In the genomic region with DNA sequence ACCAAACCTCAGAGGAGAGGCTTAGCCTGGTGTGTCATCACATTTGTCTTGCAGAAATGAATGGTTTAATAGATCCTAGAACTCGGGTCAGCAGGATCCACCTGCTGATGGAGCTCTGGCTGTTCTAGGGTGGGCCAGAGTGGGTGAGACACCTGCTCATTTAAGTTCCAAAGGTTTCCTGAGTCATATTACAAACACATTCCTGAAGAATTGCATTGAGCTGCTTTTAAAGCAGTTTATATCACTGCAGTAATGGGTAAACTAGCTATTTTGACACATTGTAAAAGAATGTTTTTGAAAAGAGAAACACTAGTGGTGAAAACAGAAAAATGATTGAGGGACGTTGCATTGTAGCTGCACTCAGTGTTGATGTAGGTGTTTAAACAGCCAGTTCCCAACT, we compare ENCODE assay signal across 15 cellular contexts.
A peak's percentile ranks its signal among the peaks of the same experiment; 100 is the strongest.
DNase-seq lines count a peak whose midpoint lies in the region; ATAC-seq and TF ChIP-seq lines count a peak whose summit lies in the region.
"Had no signal": no experiment of that assay in that cellular context is flagged by ENCODE, and none has a peak within 500 bp of the region (broad histone marks: within the 10 kb centered on the region; RNA-seq: fewer than 3 reads in every experiment).

No MANE protein-coding gene starts in this region.

- H3K4me3 ChIP-seq in AG04450 (ENCODE audit: low read depth, low read length) (no peak overlapping the region), adipocyte (ENCODE audit: low read length) (no peak overlapping the region), heart right ventricle (no peak overlapping the region)
- H3K4me3 ChIP-seq: pancreas had no signal

- no peak overlapping the region for H3K9ac ChIP-seq in adipocyte (ENCODE audit: low read length)

- ATAC-seq in HG03045 (IDR thresholded peaks at IDR 0.05; ENCODE audit: unreplicated experiment) (no peak), heart right ventricle (no peak)
- no peak for ATAC-seq in activated CD8-positive, alpha-beta T cell treated with anti-CD3 and anti-CD28 coated beads, Interleukin-2, amount 10 ng/mL, durations not matched to agents 7 days and 5 days
- ATAC-seq: pancreas had no signal

- CTCF ChIA-PET in AG04450 (lab: Charles Lee): interaction anchor here (1.7 to 3.5 kb wide), 3 partner anchors 348 to 813 kb away, joined by 4 to 9 read pairs (median 8); no protein-coding TSS in a partner anchor
- CTCF ChIA-PET in activated CD8-positive, alpha-beta T cell treated with anti-CD3 and anti-CD28 coated beads, Interleukin-2, amount 10 ng/mL, durations not matched to agents 7 days and 5 days (lab: Charles Lee): interaction anchor here (0.7 kb wide), 1 partner anchor 553 kb away, joined by 3 read pairs; no protein-coding TSS in a partner anchor

- no peaks in the 10 kb centered on the region for H3K36me3 ChIP-seq in adipocyte (ENCODE audit: control insufficient read depth, insufficient read depth, low read length, severe bottlenecking)
- no peaks in the 10 kb centered on the region for H3K36me3 ChIP-seq in heart right ventricle
- H3K36me3 ChIP-seq: pancreas had no signal

- 83 to 85% methylated on average over 2 of the region's 2 CpGs for WGBS in heart right ventricle, 2 donors

- H3K27ac ChIP-seq in AG04450 (ENCODE audit: low read depth, low read length): no peak overlapping the region
- no peak overlapping the region for H3K27ac ChIP-seq in heart right ventricle
- H3K27ac ChIP-seq: pancreas had no signal

- H3K36me3 Mint-ChIP-seq in activated CD8-positive, alpha-beta T cell treated with anti-CD3 and anti-CD28 coated beads, Interleukin-2, amount 10 ng/mL, durations not matched to agents 7 days and 5 days (ENCODE audit: low read depth): no peaks in the 10 kb centered on the region

- no peaks in the 10 kb centered on the region for H3K9me3 Mint-ChIP-seq in activated CD8-positive, alpha-beta T cell treated with anti-CD3 and anti-CD28 coated beads, Interleukin-2, amount 10 ng/mL, durations not matched to agents 7 days and 5 days (ENCODE audit: insufficient read depth)

- no peak overlapping the region for H3K4me3 Mint-ChIP-seq in activated CD8-positive, alpha-beta T cell treated with anti-CD3 and anti-CD28 coated beads, Interleukin-2, amount 10 ng/mL, durations not matched to agents 7 days and 5 days

- H3K4me1 Mint-ChIP-seq in activated CD8-positive, alpha-beta T cell treated with anti-CD3 and anti-CD28 coated beads, Interleukin-2, amount 10 ng/mL, durations not matched to agents 7 days and 5 days (ENCODE audit: low read depth): no peaks in the 10 kb centered on the region

- H3K27me3 ChIP-seq in AG04450 (ENCODE audit: control insufficient read depth, insufficient read depth, low read length) (no peaks in the 10 kb centered on the region), adipocyte (replicated peaks; ENCODE audit: control insufficient read depth, insufficient read depth, low read length) (no peaks in the 10 kb centered on the region), heart right ventricle (no peaks in the 10 kb centered on the region)
- H3K27me3 ChIP-seq: pancreas had no signal

- no peaks in the 10 kb centered on the region for H3K27me3 Mint-ChIP-seq in activated CD8-positive, alpha-beta T cell treated with anti-CD3 and anti-CD28 coated beads, Interleukin-2, amount 10 ng/mL, durations not matched to agents 7 days and 5 days (ENCODE audit: low read depth)

- intact Hi-C loops in posterior vena cava (cut with DNase I) (no loop called here), heart right ventricle (cut with DNase I) (loop anchor here in 1 of 10 donors (10.0 kb wide), 1 partner anchor 68 kb away; no protein-coding TSS in a partner anchor)

- no peak overlapping the region for H3K27ac Mint-ChIP-seq in activated CD8-positive, alpha-beta T cell treated with anti-CD3 and anti-CD28 coated beads, Interleukin-2, amount 10 ng/mL, durations not matched to agents 7 days and 5 days

- DNase-seq in AG04450 (ENCODE audit: low read depth, low spot score) (peak; percentile 42), HS-27A (ENCODE audit: low read depth) (peak; percentile 68), adipocyte (ENCODE audit: low read depth) (peak; percentile 35), iris pigment epithelial cell (ENCODE audit: low read depth) (peak; percentile 66), posterior vena cava (ENCODE audit: low spot score) (no peak), heart right ventricle (no peak)
- no peak for DNase-seq in activated CD8-positive, alpha-beta T cell treated with anti-CD3 and anti-CD28 coated beads, Interleukin-2, amount 10 ng/mL, durations not matched to agents 7 days and 5 days
- DNase-seq: activated CD4-positive, alpha-beta T cell treated with anti-CD3 and anti-CD28 coated beads, Interleukin-2, amount 50 U/mL, for 4 hours; activated effector memory CD4-positive, alpha-beta T cell treated with Interleukin-2 at 50 U/mL for 16 hours; H7; NCI-H1092 treated with DMSO at 0.1 percent for 48 hours; NCI-H510A; pancreas; T-helper 9 cell had no signal

- H3K4me1 ChIP-seq in adipocyte (ENCODE audit: control insufficient read depth, insufficient read depth, low read length): peaks cover 9% of the 10 kb centered on the region
- no peaks in the 10 kb centered on the region for H3K4me1 ChIP-seq in heart right ventricle
- H3K4me1 ChIP-seq: pancreas had no signal

- H3K9me3 ChIP-seq in AG04450 (ENCODE audit: control insufficient read depth, insufficient read depth, low read length) (no peaks in the 10 kb centered on the region), adipocyte (ENCODE audit: control insufficient read depth, low read length) (no peaks in the 10 kb centered on the region), heart right ventricle (no peaks in the 10 kb centered on the region)
- H3K9me3 ChIP-seq: pancreas had no signal

- TF ChIP-seq CTCF in AG04450 (IDR thresholded peaks at IDR 0.05; ENCODE audit: low read depth, low read length) (no peak), heart right ventricle (IDR thresholded peaks at IDR 0.05) (no peak)

- POLR2A ChIA-PET in AG04450 (lab: Yijun Ruan, JAX): interaction anchor here (0.6 to 0.7 kb wide), 3 partner anchors 20 to 441 kb away, joined by 3 to 17 read pairs (median 3); no protein-coding TSS in a partner anchor
- POLR2A ChIA-PET in activated CD8-positive, alpha-beta T cell treated with anti-CD3 and anti-CD28 coated beads, Interleukin-2, amount 10 ng/mL, durations not matched to agents 7 days and 5 days (lab: Charles Lee): no interaction called here

Comparison
In these comparisons a context has a peak if more than half of its experiments do, and no peak if none do; other contexts are left out.
1. DNase-seq: peak in AG04450 (single experiment), HS-27A (single experiment), adipocyte (single experiment) and iris pigment epithelial cell (single experiment); none in posterior vena cava (single experiment), heart right ventricle (0 of 2) and activated CD8-positive, alpha-beta T cell treated with anti-CD3 and anti-CD28 coated beads, Interleukin-2, amount 10 ng/mL, durations not matched to agents 7 days and 5 days (single experiment).